Comparison of ENCODE assay signal across 22 cellular contexts in genomic region chr10:109855746-109856145, GRCh38.
"Had no signal": no experiment of that assay in that cellular context is flagged by ENCODE, and none has a peak within 500 bp of the region (broad histone marks: within the 10 kb centered on the region; RNA-seq: fewer than 3 reads in every experiment).

No MANE protein-coding gene starts in this region.

- H3K4me1 ChIP-seq: foreskin keratinocyte had no signal

- H3K9me3 ChIP-seq: esophagus muscularis mucosa, gastroesophageal sphincter, heart left ventricle, left lung, lower lobe of right lung, mucosa of descending colon had no signal

- H3K27ac ChIP-seq: coronary artery, dorsolateral prefrontal cortex, esophagus muscularis mucosa, foreskin keratinocyte, gastroesophageal sphincter, heart left ventricle, hepatocyte, left lung, lower lobe of right lung had no signal

- H3K79me2 ChIP-seq: hepatocyte had no signal

- DNase-seq: dermis blood vessel endothelial cell; dorsolateral prefrontal cortex; effector CD4-positive, alpha-beta T cell; effector memory CD4-positive, alpha-beta T cell; foreskin keratinocyte; heart left ventricle; hypothalamus; immature natural killer cell; left cardiac atrium; left lung; left ventricle myocardium superior; lower lobe of right lung; mesenchymal stem cell; mucosa of descending colon; naive B cell had no signal

- H3K36me3 ChIP-seq: esophagus muscularis mucosa, gastroesophageal sphincter, heart left ventricle, left lung, lower lobe of right lung had no signal

- FAIRE-seq: colon, frontal cortex, keratinocyte had no signal

- H2AFZ ChIP-seq: hepatocyte had no signal

- H3K27me3 ChIP-seq: dorsolateral prefrontal cortex, esophagus muscularis mucosa, foreskin keratinocyte, gastroesophageal sphincter, heart left ventricle, hepatocyte, left lung had no signal

- H3K4me3 ChIP-seq: coronary artery, dorsolateral prefrontal cortex, esophagus muscularis mucosa, gastroesophageal sphincter, heart left ventricle, hepatocyte, left lung, lower lobe of right lung, mucosa of descending colon had no signal

- H3K4me2 ChIP-seq: hepatocyte had no signal

- ATAC-seq: foreskin keratinocyte, gastroesophageal sphincter, heart left ventricle, left cardiac atrium, left lung, left ventricle myocardium superior, lower lobe of right lung, mucosa of descending colon had no signal
